9 cellular contexts compared by ENCODE assay signal in genomic region chr9:132162764-132163456, GRCh38. TPM values are rescaled to one million over a fixed set of nuclear protein-coding genes. Genes with fewer than 3 reads are reported as not detected.
DNase-seq lines count a peak whose midpoint lies in the region; ATAC-seq and TF ChIP-seq lines count a peak whose summit lies in the region.
"Had no signal": no experiment of that assay in that cellular context is flagged by ENCODE, and none has a peak within 500 bp of the region (broad histone marks: within the 10 kb centered on the region; RNA-seq: fewer than 3 reads in every experiment).

No MANE protein-coding gene starts in this region.

- H3K9me3 ChIP-seq in BE2C (no peaks in the 10 kb centered on the region), MM.1S (replicated peaks; ENCODE audit: insufficient read depth, low read length) (no peaks in the 10 kb centered on the region)
- no peaks in the 10 kb centered on the region for H3K9me3 ChIP-seq in naive thymus-derived CD4-positive, alpha-beta T cell (ENCODE audit: control insufficient read depth in 2 of 3, low read length in 3 of 3)

- H3K27me3 ChIP-seq in BE2C (peaks cover 62% of the 10 kb centered on the region), MM.1S (replicated peaks; ENCODE audit: insufficient read depth, low read length) (peaks cover 95% of the 10 kb centered on the region)
- peaks cover 0 to 16% of the 10 kb centered on the region in 2 donors for H3K27me3 ChIP-seq in naive thymus-derived CD4-positive, alpha-beta T cell (ENCODE audit: control insufficient read depth in 2 of 2, insufficient read depth in 2 of 2, low read length in 2 of 2)

- peaks cover 0 to 7% (median 4%) of the 10 kb centered on the region in 5 donors for H3K36me3 Mint-ChIP-seq in naive thymus-derived CD4-positive, alpha-beta T cell

- no peaks in the 10 kb centered on the region for H3K79me2 ChIP-seq in MM.1S (ENCODE audit: low read length)

- H3K36me3 ChIP-seq in BE2C, result no peaks in the 10 kb centered on the region
- H3K36me3 ChIP-seq in MM.1S (replicated peaks; ENCODE audit: insufficient read depth, low read length), result no peaks in the 10 kb centered on the region
- H3K36me3 ChIP-seq in naive thymus-derived CD4-positive, alpha-beta T cell (ENCODE audit: control insufficient read depth in 2 of 3, insufficient read depth in 3 of 3, low read length in 3 of 3), result no peaks in the 10 kb centered on the region

- CTCF ChIA-PET in naive thymus-derived CD4-positive, alpha-beta T cell (lab: Charles Lee), result interaction anchor here (1.0 kb wide), 1 partner anchor 73 kb away, joined by 5 read pairs; no protein-coding TSS in a partner anchor

- intact Hi-C loops in naive thymus-derived CD4-positive, alpha-beta T cell (cut with micrococcal nuclease), result loop anchor here (2.0 to 10.0 kb wide), 4 partner anchors 86 to 1038 kb away; partner anchors contain the start of genes GTF3C4 (in 1 of the 2), MED27 (in 1 of the 2) and NUP214 (in 1 of the 2)

- no peak overlapping the region for H3K27ac ChIP-seq in MM.1S (ENCODE audit: low read length)
- no peak overlapping the region for H3K27ac ChIP-seq in naive thymus-derived CD4-positive, alpha-beta T cell (ENCODE audit: low read depth, low read length)

- peak overlapping the region in 8 of 10 donors; percentile 85 to 100 (median 96) for H3K4me3 Mint-ChIP-seq in naive thymus-derived CD4-positive, alpha-beta T cell

- H3K9me3 Mint-ChIP-seq in naive thymus-derived CD4-positive, alpha-beta T cell, result peaks cover 0 to 5% (median 0%) of the 10 kb centered on the region in 11 donors

- H3K4me2 ChIP-seq in MM.1S (ENCODE audit: low read depth, low read length), result peak overlapping the region; percentile 73

- H3K4me1 ChIP-seq in BE2C (peaks cover 12% of the 10 kb centered on the region), MM.1S (ENCODE audit: low read length) (no peaks in the 10 kb centered on the region)
- H3K4me1 ChIP-seq in naive thymus-derived CD4-positive, alpha-beta T cell (ENCODE audit: control insufficient read depth in 2 of 2, insufficient read depth in 2 of 2, low read length in 2 of 2), result peaks cover 6% of the 10 kb centered on the region in 2 donors

- H2AFZ ChIP-seq in MM.1S (ENCODE audit: low read length), result no peak overlapping the region

- no peak for DNase-seq in BE2C
- DNase-seq in MM.1S, result no peak
- DNase-seq in ecto neural progenitor cell (ENCODE audit: low spot score), result peak; percentile 68
- peak in 1 of 9 donors; percentile 42 for DNase-seq in naive thymus-derived CD4-positive, alpha-beta T cell
- no peak for DNase-seq in GM13976 (ENCODE audit: low spot score)
- no peak for DNase-seq in NCI-H2107 treated with DMSO at 0.1 percent for 48 hours (lab: John Stamatoyannopoulos, UW; ENCODE audit: unreplicated experiment)

- in situ Hi-C loops in GM13976 (cut with MboI; ENCODE audit: low sequenced_read_pairs, unreplicated experiment), result no loop called here

- H3F3A ChIP-seq in MM.1S (ENCODE audit: insufficient read depth, low read length), result no peaks in the 10 kb centered on the region

- peak overlapping the region; percentile 59 for H3K4me3 ChIP-seq in BE2C (ENCODE audit: low read depth, low read length)
- peak overlapping the region; percentile 48 for H3K4me3 ChIP-seq in MM.1S (ENCODE audit: low read length)
- peak overlapping the region; percentile 55 for H3K4me3 ChIP-seq in naive thymus-derived CD4-positive, alpha-beta T cell (ENCODE audit: low read length)
- H3K4me3 ChIP-seq: K562 had no signal

- H4K20me1 ChIP-seq in MM.1S (ENCODE audit: insufficient read depth, low read length), result no peaks in the 10 kb centered on the region

- no peak overlapping the region for H3K9ac ChIP-seq in MM.1S (ENCODE audit: low read length)

- no peaks in the 10 kb centered on the region for H3K9me2 ChIP-seq in MM.1S (replicated peaks; ENCODE audit: insufficient read depth, low read length)

- ATAC-seq in naive thymus-derived CD4-positive, alpha-beta T cell, result no peak
- no peak for ATAC-seq in GM21528 (IDR thresholded peaks at IDR 0.05; ENCODE audit: low FRiP score, unreplicated experiment)
- no peak for ATAC-seq in GM21825 (IDR thresholded peaks at IDR 0.05; ENCODE audit: unreplicated experiment)
- ATAC-seq: K562 had no signal

- no peak overlapping the region for H3K27ac Mint-ChIP-seq in naive thymus-derived CD4-positive, alpha-beta T cell

- POLR2A ChIA-PET in naive thymus-derived CD4-positive, alpha-beta T cell (lab: Charles Lee), result interaction anchor here (0.8 kb wide), 1 partner anchor 79 kb away, joined by 4 read pairs; no protein-coding TSS in a partner anchor

- H3K4me1 Mint-ChIP-seq in naive thymus-derived CD4-positive, alpha-beta T cell, result peaks cover 6 to 17% (median 9%) of the 10 kb centered on the region in 7 donors

- H3K27me3 Mint-ChIP-seq in naive thymus-derived CD4-positive, alpha-beta T cell, result peaks cover 47 to 66% (median 56%) of the 10 kb centered on the region in 5 donors

- TF ChIP-seq CTCF in BE2C (IDR thresholded peaks at IDR 0.05; ENCODE audit: low read depth, low read length), result no peak
- TF ChIP-seq CTCF in MM.1S (IDR thresholded peaks at IDR 0.05; ENCODE audit: low read length), result no peak
- TF ChIP-seq CTCF in GM13976 (IDR thresholded peaks at IDR 0.05; ENCODE audit: borderline replicate concordance, control extremely low read depth, extremely low read depth, insufficient read depth, missing control alignments), result no peak

RNA-seq across cellular contexts. Expression of gene NTNG2, which starts 1.1 kb away (rescaled TPM):
- 1.3 TPM for polyA plus RNA-seq in BE2C (2012; ENCODE audit: insufficient read depth, insufficient read length, low read depth)
- total RNA-seq in naive thymus-derived CD4-positive, alpha-beta T cell, result 10 to 100 TPM in 1 of 5 experiments, 1 to 10 TPM in 4; 3.7 to 11.6 (median 6.0) TPM
- polyA plus RNA-seq in naive thymus-derived CD4-positive, alpha-beta T cell, result 1 to 10 TPM in 1 of 2 donors, under 1 TPM in 1; 0.87 to 1.6 TPM
